ENCODE assay signal across 15 cellular contexts in the genomic region with DNA sequence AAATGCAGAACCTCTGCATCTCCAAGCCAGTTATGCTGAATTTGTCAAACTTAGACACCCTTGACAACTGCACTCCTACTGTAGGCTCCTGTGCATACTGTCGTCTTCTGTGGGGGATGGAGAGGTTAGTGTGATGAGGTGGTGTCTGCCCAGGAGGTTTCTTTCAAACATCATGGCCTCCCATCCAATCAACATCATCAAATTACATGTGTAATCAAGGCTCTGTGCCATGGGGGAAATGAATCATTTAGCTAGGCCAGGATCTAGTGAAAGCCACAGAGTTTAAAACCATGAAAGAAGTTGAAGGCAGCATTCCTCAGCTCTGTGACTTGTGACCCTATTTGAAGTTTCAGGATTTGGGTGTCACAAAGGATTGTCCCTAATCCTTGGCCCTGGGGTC.
A peak's percentile ranks its signal among the peaks of the same experiment; 100 is the strongest.
DNase-seq lines count a peak whose midpoint lies in the region; ATAC-seq, FAIRE-seq and TF ChIP-seq lines count a peak whose summit lies in the region.
"Had no signal": no experiment of that assay in that cellular context is flagged by ENCODE, and none has a peak within 500 bp of the region (broad histone marks: within the 10 kb centered on the region; RNA-seq: fewer than 3 reads in every experiment).

No MANE protein-coding gene starts in this region.

- in situ Hi-C loops in brain microvascular endothelial cell (cut with HindIII; ENCODE audit: low pct_ligation_motif_present, low sequenced_read_pairs) = no loop called here

- DNase-seq in AG08395 (ENCODE audit: low spot score) (peak; percentile 93), HTR-8/SVneo (ENCODE audit: insufficient read length, low spot score) (peak; percentile 26), brain microvascular endothelial cell (peak; percentile 90), hepatic stellate cell (ENCODE audit: low spot score) (peak; percentile 61), tibial nerve (ENCODE audit: low spot score in 2 of 2) (no peak), heart right ventricle (no peak), occipital lobe (lab: John Stamatoyannopoulos, UW) (no peak)
- no peak for DNase-seq in stimulated activated CD4-positive, alpha-beta T cell treated with anti-CD3 and anti-CD28 coated beads, Interleukin-2, amount 100 ng/mL, for 24 hours
- DNase-seq: activated naive CD4-positive, alpha-beta T cell; midbrain; NCI-H2171 treated with DMSO at 0.1 percent for 48 hours; pancreas; substantia nigra had no signal

- TF ChIP-seq POLR2A in tibial nerve (IDR thresholded peaks at IDR 0.05) = no peak

- intact Hi-C loops in heart right ventricle (cut with DNase I) = no loop called here

- 89 to 95% methylated on average over 1 of the region's 1 CpG for WGBS in tibial nerve, 2 donors
- 91 to 97% methylated on average over 1 of the region's 1 CpG for WGBS in heart right ventricle, 2 donors

- H3K27ac ChIP-seq in brain microvascular endothelial cell = peak overlapping the region; percentile 55
- no peak overlapping the region for H3K27ac ChIP-seq in tibial nerve
- H3K27ac ChIP-seq in heart right ventricle = no peak overlapping the region
- H3K27ac ChIP-seq: pancreas, SK-N-MC had no signal

- no peak for TF ChIP-seq EP300 in tibial nerve (IDR thresholded peaks at IDR 0.05)

- peak; percentile 84 for FAIRE-seq in HTR-8/SVneo (lab: Jason Lieb, UNC)
- FAIRE-seq: pancreas had no signal

- H3K36me3 ChIP-seq in brain microvascular endothelial cell (replicated peaks) = peaks cover 4% of the 10 kb centered on the region
- peaks cover 0 to 68% (median 0%) of the 10 kb centered on the region in 3 donors for H3K36me3 ChIP-seq in tibial nerve
- peaks cover 0 to 70% (median 26%) of the 10 kb centered on the region in 9 donors for H3K36me3 ChIP-seq in heart right ventricle
- H3K36me3 ChIP-seq: pancreas had no signal

- no peaks in the 10 kb centered on the region for H3K4me1 ChIP-seq in tibial nerve
- peaks cover 0 to 30% (median 8%) of the 10 kb centered on the region in 9 donors for H3K4me1 ChIP-seq in heart right ventricle
- H3K4me1 ChIP-seq: pancreas had no signal

- H3K27me3 ChIP-seq in brain microvascular endothelial cell (replicated peaks) (no peaks in the 10 kb centered on the region), tibial nerve (no peaks in the 10 kb centered on the region), heart right ventricle (no peaks in the 10 kb centered on the region)
- H3K27me3 ChIP-seq: pancreas had no signal

- no peak for ATAC-seq in heart right ventricle
- ATAC-seq: pancreas, WTC11 had no signal

- TF ChIP-seq CTCF in brain microvascular endothelial cell (IDR thresholded peaks at IDR 0.05; ENCODE audit: low read depth, low read length, missing control alignments) (no peak), tibial nerve (IDR thresholded peaks at IDR 0.05) (no peak), heart right ventricle (IDR thresholded peaks at IDR 0.05) (no peak)

- H3K9me3 ChIP-seq in tibial nerve = peaks cover 0 to 4% (median 0%) of the 10 kb centered on the region in 4 donors
- peaks cover 0 to 7% (median 0%) of the 10 kb centered on the region in 11 donors for H3K9me3 ChIP-seq in heart right ventricle
- H3K9me3 ChIP-seq: pancreas had no signal

- H3K4me3 ChIP-seq in brain microvascular endothelial cell (ENCODE audit: low read depth, low read length) = no peak overlapping the region
- no peak overlapping the region for H3K4me3 ChIP-seq in tibial nerve
- no peak overlapping the region for H3K4me3 ChIP-seq in heart right ventricle
- H3K4me3 ChIP-seq: pancreas, SK-N-MC had no signal

Comparison
In these comparisons a context has a peak if more than half of its experiments do, and no peak if none do; other contexts are left out.
1. DNase-seq: peak in AG08395 (single experiment), HTR-8/SVneo (single experiment), brain microvascular endothelial cell (single experiment) and hepatic stellate cell (single experiment); none in stimulated activated CD4-positive, alpha-beta T cell treated with anti-CD3 and anti-CD28 coated beads, Interleukin-2, amount 100 ng/mL, for 24 hours (0 of 2), tibial nerve (0 of 2), heart right ventricle (0 of 2) and occipital lobe (single experiment).